20 cellular contexts compared by ENCODE assay signal in genomic region chr1:240705584-240705983, GRCh38.
A peak's percentile ranks its signal among the peaks of the same experiment; 100 is the strongest.
DNase-seq lines count a peak whose midpoint lies in the region.
"Had no signal": no experiment of that assay in that cellular context is flagged by ENCODE, and none has a peak within 500 bp of the region (broad histone marks: within the 10 kb centered on the region; RNA-seq: fewer than 3 reads in every experiment).

No MANE protein-coding gene starts in this region.

- H3K4me3 Mint-ChIP-seq in CD4-positive, alpha-beta memory T cell = no peak overlapping the region
- H3K4me3 Mint-ChIP-seq: CD8-positive, alpha-beta T cell; H9; immature natural killer cell had no signal

- H3K4me3 ChIP-seq in adipocyte (ENCODE audit: low read length) = peak overlapping the region; percentile 32
- H3K4me3 ChIP-seq in CD4-positive, alpha-beta memory T cell (ENCODE audit: low read length in 2 of 2) = no peak overlapping the region
- H3K4me3 ChIP-seq: lower lobe of right lung, ovary, skin epidermis had no signal

- H3K9me3 ChIP-seq in adipocyte (ENCODE audit: control insufficient read depth, low read length) = no peaks in the 10 kb centered on the region
- H3K9me3 ChIP-seq in CD4-positive, alpha-beta memory T cell (ENCODE audit: control insufficient read depth in 1 of 2, low read length in 2 of 2) = no peaks in the 10 kb centered on the region
- H3K9me3 ChIP-seq: lower lobe of right lung, ovary had no signal

- H3K27ac Mint-ChIP-seq in CD4-positive, alpha-beta memory T cell = no peak overlapping the region
- H3K27ac Mint-ChIP-seq: CD8-positive, alpha-beta T cell; H9; immature natural killer cell had no signal

- H3K27me3 Mint-ChIP-seq in CD4-positive, alpha-beta memory T cell = peaks cover 6 to 18% of the 10 kb centered on the region in 2 donors

- no peak overlapping the region for H3K27ac ChIP-seq in CD4-positive, alpha-beta memory T cell (ENCODE audit: low read depth, low read length)
- H3K27ac ChIP-seq: epithelial cell of prostate, lower lobe of right lung, ovary, skin epidermis had no signal

- intact Hi-C loops in CD4-positive, alpha-beta memory T cell (cut with micrococcal nuclease) = no loop called here

- H3K4me1 ChIP-seq in adipocyte (ENCODE audit: control insufficient read depth, insufficient read depth, low read length) = peaks cover 26% of the 10 kb centered on the region
- H3K4me1 ChIP-seq in CD4-positive, alpha-beta memory T cell (ENCODE audit: insufficient read depth, low read length) = no peaks in the 10 kb centered on the region
- H3K4me1 ChIP-seq: lower lobe of right lung had no signal

- POLR2A ChIA-PET in CD4-positive, alpha-beta memory T cell (lab: Charles Lee; ENCODE audit: partially characterized antibody) = no interaction called here

- no peaks in the 10 kb centered on the region for H3K27me3 ChIP-seq in adipocyte (replicated peaks; ENCODE audit: control insufficient read depth, insufficient read depth, low read length)
- no peaks in the 10 kb centered on the region for H3K27me3 ChIP-seq in CD4-positive, alpha-beta memory T cell (ENCODE audit: insufficient read depth, low read length)
- H3K27me3 ChIP-seq: ovary had no signal

- H3K4me1 Mint-ChIP-seq in CD4-positive, alpha-beta memory T cell = peaks cover 0 to 2% (median 0%) of the 10 kb centered on the region in 4 donors
- H3K4me1 Mint-ChIP-seq: H9, immature natural killer cell had no signal

- no peaks in the 10 kb centered on the region for H3K36me3 Mint-ChIP-seq in CD4-positive, alpha-beta memory T cell
- H3K36me3 Mint-ChIP-seq: CD8-positive, alpha-beta T cell; immature natural killer cell had no signal

- CTCF ChIA-PET in CD4-positive, alpha-beta memory T cell (lab: Charles Lee; ENCODE audit: partially characterized antibody) = no interaction called here

- peak overlapping the region; percentile 28 for H3K9ac ChIP-seq in adipocyte (ENCODE audit: low read length)

- DNase-seq in G401 (ENCODE audit: low spot score) = peak; percentile 14
- peak; percentile 85 for DNase-seq in adipocyte (ENCODE audit: low read depth)
- DNase-seq in fibroblast of peridontal ligament (ENCODE audit: extremely low read depth) = peak; percentile 93
- DNase-seq in stromal cell of bone marrow (ENCODE audit: low read depth) = peak; percentile 79
- DNase-seq in CD4-positive, alpha-beta memory T cell = no peak
- no peak for DNase-seq in NCI-H1436 (lab: John Stamatoyannopoulos, UW)
- DNase-seq in foreskin melanocyte = no peak
- DNase-seq: activated gamma-delta T cell treated with Interleukin-2 at 50 U/mL for 16 hours; CD8-positive, alpha-beta T cell; DMS79; H9; head of caudate nucleus; immature natural killer cell; lower lobe of right lung; NCI-H187; NCI-H446; ovary; stimulated activated CD4-positive, alpha-beta T cell treated with anti-CD3 and anti-CD28 coated beads, Interleukin-4, amount 100 ng/mL, for 4 hours had no signal

- in situ Hi-C loops in G401 (cut with HindIII; ENCODE audit: low sequenced_read_pairs) = no loop called here

- peaks cover 0 to 5% (median 0%) of the 10 kb centered on the region in 8 donors for H3K9me3 Mint-ChIP-seq in CD4-positive, alpha-beta memory T cell
- H3K9me3 Mint-ChIP-seq: H9 had no signal

- no peaks in the 10 kb centered on the region for H3K36me3 ChIP-seq in adipocyte (ENCODE audit: control insufficient read depth, insufficient read depth, low read length, severe bottlenecking)
- no peaks in the 10 kb centered on the region for H3K36me3 ChIP-seq in CD4-positive, alpha-beta memory T cell (ENCODE audit: insufficient read depth, low read length)
- H3K36me3 ChIP-seq: lower lobe of right lung, ovary had no signal

Comparison
In these comparisons a context has a peak if more than half of its experiments do, and no peak if none do; other contexts are left out.
1. DNase-seq: peak in G401 (single experiment), adipocyte (single experiment), fibroblast of peridontal ligament (single experiment) and stromal cell of bone marrow (single experiment); none in CD4-positive, alpha-beta memory T cell (0 of 5), NCI-H1436 (single experiment) and foreskin melanocyte (single experiment).